In the genomic region with DNA sequence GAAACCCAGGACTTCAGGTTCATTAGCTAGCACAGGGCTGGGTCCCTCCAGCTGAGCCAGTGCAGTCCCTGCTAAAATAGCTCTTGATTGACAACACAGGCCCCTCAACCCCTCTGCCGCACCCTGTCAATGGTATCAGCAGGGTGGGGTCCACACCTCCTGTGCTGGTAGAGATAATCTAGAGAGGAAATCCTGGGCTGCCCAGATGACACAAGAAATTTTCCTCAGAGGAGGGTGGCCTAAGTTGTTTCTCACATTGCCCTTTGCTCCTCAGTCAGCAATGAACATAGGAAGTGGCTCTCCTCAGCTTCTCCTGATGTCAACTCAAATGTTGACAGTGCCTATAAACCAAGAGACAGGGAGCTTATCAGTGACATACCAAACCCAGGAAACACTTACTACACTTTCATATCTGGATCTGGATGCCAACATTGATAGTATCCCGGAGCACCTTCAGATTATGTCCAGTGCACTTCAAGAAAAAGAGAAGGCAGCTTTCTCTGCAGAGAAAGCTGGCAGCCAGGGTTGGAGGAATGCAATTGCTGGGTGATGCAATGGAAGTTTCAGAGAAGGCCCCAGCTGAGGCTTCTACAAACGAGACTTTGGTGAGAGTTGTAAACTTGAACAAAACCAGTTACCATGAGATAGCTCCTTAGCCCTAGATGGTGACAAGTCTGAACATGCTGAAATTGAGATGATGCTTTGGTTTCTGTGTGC, we compare ENCODE assay signal across 22 cellular contexts.
DNase-seq lines count a peak whose midpoint lies in the region; TF ChIP-seq lines count a peak whose summit lies in the region.
"Had no signal": no experiment of that assay in that cellular context is flagged by ENCODE, and none has a peak within 500 bp of the region (broad histone marks: within the 10 kb centered on the region; RNA-seq: fewer than 3 reads in every experiment).

No MANE protein-coding gene starts in this region.

- H3K4me1 Mint-ChIP-seq in MCF 10A (ENCODE audit: insufficient read depth, unreplicated experiment), result peaks cover 8% of the 10 kb centered on the region
- H3K4me1 Mint-ChIP-seq: CD4-positive, CD25-positive, alpha-beta regulatory T cell; stimulated activated memory B cell treated with anti-CD40 and anti-IgM and Interleukin-4, amounts not matched to agents 10 μg/mL and 1 μg/mL and 100 μg/mL, for 72 hours had no signal

- H2AFZ ChIP-seq in trophoblast cell (ENCODE audit: insufficient read depth, low read length, poor library complexity), result no peak overlapping the region

- no peaks in the 10 kb centered on the region for H3K9me3 ChIP-seq in breast epithelium
- no peaks in the 10 kb centered on the region for H3K9me3 ChIP-seq in adipocyte (ENCODE audit: control insufficient read depth, low read length)
- no peaks in the 10 kb centered on the region for H3K9me3 ChIP-seq in trophoblast cell (ENCODE audit: insufficient read depth, low read depth, low read length)
- H3K9me3 ChIP-seq: esophagus squamous epithelium, tibial artery had no signal

- BruUV-seq in MCF 10A (replicated peaks; lab: Mats Ljungman, UMichigan), result no TSS peak

- H4K8ac ChIP-seq in trophoblast cell (ENCODE audit: low read depth, low read length), result no peak overlapping the region

- DNase-seq in MCF 10A (ENCODE audit: unreplicated experiment), result peak; percentile 9
- DNase-seq in breast epithelium (ENCODE audit: low spot score in 2 of 2), result no peak
- peak; percentile 69 for DNase-seq in adipocyte (ENCODE audit: low read depth)
- peak; percentile 29 for DNase-seq in fibroblast of peridontal ligament (ENCODE audit: extremely low read depth)
- peak; percentile 47 to 69 for DNase-seq in trophoblast cell
- no peak for DNase-seq in T-helper 1 cell
- DNase-seq in amniotic stem cell (lab: John Stamatoyannopoulos, UW), result no peak
- DNase-seq in pons (ENCODE audit: low spot score), result no peak
- DNase-seq: activated CD4-positive, alpha-beta T cell treated with anti-CD3 and anti-CD28 coated beads, Interleukin-2, amount 50 U/mL, for 48 hours; activated naive CD4-positive, alpha-beta T cell treated with Interleukin-2 at 50 U/mL for 16 hours; activated T-cell treated with anti-CD3 and anti-CD28 coated beads for 4 hours; CD4-positive, CD25-positive, alpha-beta regulatory T cell; esophagus squamous epithelium; hypothalamus; NCI-H1694; NK-92 treated with Interleukin-12 subunit alpha and Interleukin-12 subunit beta, amount 100 ng/mL, for 24 hours; SW 1271; tibial artery had no signal

- peak overlapping the region; percentile 19 for H4K91ac ChIP-seq in trophoblast cell (ENCODE audit: low read depth, low read length)

- H3K27ac ChIP-seq in breast epithelium, result no peak overlapping the region
- no peak overlapping the region for H3K27ac ChIP-seq in trophoblast cell (ENCODE audit: low read depth, low read length)
- H3K27ac ChIP-seq: esophagus squamous epithelium, RWPE1, tibial artery, VCaP had no signal

- no peaks in the 10 kb centered on the region for H3K36me3 ChIP-seq in breast epithelium
- H3K36me3 ChIP-seq in adipocyte (ENCODE audit: control insufficient read depth, insufficient read depth, low read length, severe bottlenecking), result no peaks in the 10 kb centered on the region
- H3K36me3 ChIP-seq in trophoblast cell (ENCODE audit: control insufficient read depth in 1 of 2, insufficient read depth in 2 of 2, low read length in 2 of 2), result no peaks in the 10 kb centered on the region
- H3K36me3 ChIP-seq: esophagus squamous epithelium, tibial artery had no signal

- H3K27me3 Mint-ChIP-seq in MCF 10A (ENCODE audit: insufficient read depth, unreplicated experiment), result no peaks in the 10 kb centered on the region
- H3K27me3 Mint-ChIP-seq: CD4-positive, CD25-positive, alpha-beta regulatory T cell had no signal

- H3K36me3 Mint-ChIP-seq in MCF 10A (ENCODE audit: insufficient read depth, unreplicated experiment), result no peaks in the 10 kb centered on the region
- H3K36me3 Mint-ChIP-seq: brain; CD4-positive, CD25-positive, alpha-beta regulatory T cell; stimulated activated memory B cell treated with anti-CD40 and anti-IgM and Interleukin-4, amounts not matched to agents 10 μg/mL and 1 μg/mL and 100 μg/mL, for 72 hours had no signal

- no peak overlapping the region for H3K4ac ChIP-seq in trophoblast cell (ENCODE audit: low read depth, low read length)

- peak overlapping the region; percentile 77 for H2BK12ac ChIP-seq in trophoblast cell (ENCODE audit: low read length)

- H3K4me3 Mint-ChIP-seq in MCF 10A (ENCODE audit: unreplicated experiment), result no peak overlapping the region
- H3K4me3 Mint-ChIP-seq: brain; CD4-positive, CD25-positive, alpha-beta regulatory T cell; stimulated activated memory B cell treated with anti-CD40 and anti-IgM and Interleukin-4, amounts not matched to agents 10 μg/mL and 1 μg/mL and 100 μg/mL, for 72 hours had no signal

- no peak overlapping the region for H3K4me2 ChIP-seq in trophoblast cell (ENCODE audit: low read length)

- peak overlapping the region; percentile 42 for H2BK5ac ChIP-seq in trophoblast cell (ENCODE audit: low read depth, low read length, poor library complexity)

- H3K9me3 Mint-ChIP-seq in MCF 10A (ENCODE audit: unreplicated experiment), result no peaks in the 10 kb centered on the region
- H3K9me3 Mint-ChIP-seq: brain; stimulated activated memory B cell treated with anti-CD40 and anti-IgM and Interleukin-4, amounts not matched to agents 10 μg/mL and 1 μg/mL and 100 μg/mL, for 72 hours had no signal

- no peaks in the 10 kb centered on the region for H3K79me2 ChIP-seq in trophoblast cell (ENCODE audit: control insufficient read depth, insufficient read depth, low read length, poor library complexity)

- peaks cover 0 to 2% of the 10 kb centered on the region in 2 donors for H3K4me1 ChIP-seq in breast epithelium
- H3K4me1 ChIP-seq in adipocyte (ENCODE audit: control insufficient read depth, insufficient read depth, low read length), result peaks cover 20% of the 10 kb centered on the region
- H3K4me1 ChIP-seq in trophoblast cell (ENCODE audit: control insufficient read depth in 1 of 2, insufficient read depth in 2 of 2, low read length in 2 of 2), result peaks cover 2 to 3% of the 10 kb centered on the region in 2 experiments
- H3K4me1 ChIP-seq: esophagus squamous epithelium had no signal

- no peaks in the 10 kb centered on the region for H3K27me3 ChIP-seq in breast epithelium
- H3K27me3 ChIP-seq in adipocyte (replicated peaks; ENCODE audit: control insufficient read depth, insufficient read depth, low read length), result peaks cover 9% of the 10 kb centered on the region
- no peaks in the 10 kb centered on the region for H3K27me3 ChIP-seq in trophoblast cell (ENCODE audit: insufficient read depth, low read length)
- H3K27me3 ChIP-seq: esophagus squamous epithelium, tibial artery had no signal

- H3K14ac ChIP-seq in trophoblast cell (ENCODE audit: low read length), result no peak overlapping the region

- H3K23ac ChIP-seq in trophoblast cell (ENCODE audit: low read length), result no peak overlapping the region

- H3K18ac ChIP-seq in trophoblast cell (ENCODE audit: low read length), result no peak overlapping the region

- no peak for TF ChIP-seq CTCF in MCF 10A (IDR thresholded peaks at IDR 0.05; ENCODE audit: unreplicated experiment)
- no peak for TF ChIP-seq CTCF in breast epithelium (IDR thresholded peaks at IDR 0.05)

- no peak for TF ChIP-seq POLR2A in breast epithelium (IDR thresholded peaks at IDR 0.05)

- intact Hi-C loops in MCF 10A (cut with micrococcal nuclease) (no loop called here), breast epithelium (cut with DNase I; ENCODE audit: low total_unique reads) (no loop called here)

- peaks cover 6% of the 10 kb centered on the region for H3K79me1 ChIP-seq in trophoblast cell (ENCODE audit: low read length)

- no peak overlapping the region for H4K12ac ChIP-seq in trophoblast cell (ENCODE audit: low read depth, low read length)

- H2BK120ac ChIP-seq in trophoblast cell (ENCODE audit: insufficient read depth, low read length, poor library complexity), result no peak overlapping the region

- peak overlapping the region; percentile 31 for H3K27ac Mint-ChIP-seq in MCF 10A (ENCODE audit: low read depth, unreplicated experiment)
- H3K27ac Mint-ChIP-seq: brain; CD4-positive, CD25-positive, alpha-beta regulatory T cell; stimulated activated memory B cell treated with anti-CD40 and anti-IgM and Interleukin-4, amounts not matched to agents 10 μg/mL and 1 μg/mL and 100 μg/mL, for 72 hours had no signal

- POLR2A ChIA-PET in MCF 10A (lab: Yijun Ruan, JAX), result interaction anchor here (0.9 to 1.7 kb wide), 3 partner anchors 10 to 158 kb away, joined by 3 read pairs; no protein-coding TSS in a partner anchor

- H2AK5ac ChIP-seq in trophoblast cell (ENCODE audit: low read length), result peak overlapping the region; percentile 30

- CTCF ChIA-PET in MCF 10A (lab: Yijun Ruan, JAX), result interaction anchor here (0.6 to 1.4 kb wide), 3 partner anchors 153 to 565 kb away, joined by 3 read pairs; no protein-coding TSS in a partner anchor

- H3K4me3 ChIP-seq in breast epithelium (no peak overlapping the region), adipocyte (ENCODE audit: low read length) (no peak overlapping the region), trophoblast cell (ENCODE audit: low read depth, low read length) (no peak overlapping the region)
- H3K4me3 ChIP-seq: esophagus squamous epithelium, tibial artery had no signal

- H3K9ac ChIP-seq in adipocyte (ENCODE audit: low read length), result peak overlapping the region; percentile 41
- H3K9ac ChIP-seq in trophoblast cell (ENCODE audit: low read length), result no peak overlapping the region

- no CpG with 5 or more reads among the region's 3 CpGs for WGBS in trophoblast cell (ENCODE audit: extremely low coverage, insufficient coverage, insufficient read length)

Comparison
In these comparisons a context has a peak if more than half of its experiments do, and no peak if none do; other contexts are left out.
1. DNase-seq: peak in MCF 10A (single experiment), adipocyte (single experiment), fibroblast of peridontal ligament (single experiment) and trophoblast cell (2 of 2); none in breast epithelium (0 of 2), T-helper 1 cell (0 of 5), amniotic stem cell (single experiment) and pons (single experiment).